Comparison of ENCODE assay signal across 8 cellular contexts in genomic region chr16:56317998-56318912, GRCh38.
DNase-seq lines count a peak whose midpoint lies in the region; ATAC-seq and TF ChIP-seq lines count a peak whose summit lies in the region.

No MANE protein-coding gene starts in this region.

- no peak overlapping the region for H3K4me3 Mint-ChIP-seq in MCF 10A (ENCODE audit: unreplicated experiment)

- H3K4me2 ChIP-seq in skeletal muscle satellite cell (ENCODE audit: low read length) = peak overlapping the region; percentile 85

- POLR2A ChIA-PET in MCF 10A (lab: Yijun Ruan, JAX) = interaction anchor here (0.6 to 1.6 kb wide), 3 partner anchors 278 to 375 kb away, joined by 3 to 5 read pairs (median 4); no protein-coding TSS in a partner anchor

- peaks cover 30% of the 10 kb centered on the region for H3K27me3 Mint-ChIP-seq in MCF 10A (ENCODE audit: insufficient read depth, unreplicated experiment)

- H3K9me3 Mint-ChIP-seq in MCF 10A (ENCODE audit: unreplicated experiment) = no peaks in the 10 kb centered on the region

- H3K4me1 Mint-ChIP-seq in MCF 10A (ENCODE audit: insufficient read depth, unreplicated experiment) = no peaks in the 10 kb centered on the region

- no peaks in the 10 kb centered on the region for H3K9me3 ChIP-seq in WERI-Rb-1 (ENCODE audit: severe bottlenecking)
- H3K9me3 ChIP-seq in iPS-18a (ENCODE audit: control insufficient read depth, low read depth, low read length) = no peaks in the 10 kb centered on the region
- H3K9me3 ChIP-seq in skeletal muscle satellite cell (replicated peaks; ENCODE audit: low read length) = no peaks in the 10 kb centered on the region

- intact Hi-C loops in MCF 10A (cut with micrococcal nuclease) = loop anchor here (1.0 to 10.0 kb wide), 6 partner anchors 126 to 853 kb away; partner anchors contain the start of gene GNAO1

- H3K36me3 ChIP-seq in WERI-Rb-1 (no peaks in the 10 kb centered on the region; the same call in 1 of the 2 replicates), iPS-18a (ENCODE audit: control insufficient read depth, low read depth, low read length) (no peaks in the 10 kb centered on the region), skeletal muscle satellite cell (ENCODE audit: insufficient read depth, low read length) (no peaks in the 10 kb centered on the region)

- H3K27ac ChIP-seq in WERI-Rb-1 (no peak overlapping the region; the same call in 1 of the 2 replicates), iPS-18a (ENCODE audit: low read length) (no peak overlapping the region)

- peak; percentile 95 for ATAC-seq in GM18498 (IDR thresholded peaks at IDR 0.05; ENCODE audit: unreplicated experiment)
- peak; percentile 96 for ATAC-seq in HG02759 (IDR thresholded peaks at IDR 0.05; ENCODE audit: unreplicated experiment)

- TF ChIP-seq CTCF in WERI-Rb-1 (IDR thresholded peaks at IDR 0.05; ENCODE audit: low read depth, low read length) (peak; percentile 93), MCF 10A (IDR thresholded peaks at IDR 0.05; ENCODE audit: unreplicated experiment) (peak; percentile 96)

- H3K4me3 ChIP-seq in WERI-Rb-1 (ENCODE audit: low read depth, low read length) (peak overlapping the region; percentile 26), iPS-18a (ENCODE audit: low read length) (peak overlapping the region; percentile 48), skeletal muscle satellite cell (ENCODE audit: low read length) (peak overlapping the region; percentile 61)

- DNase-seq in NCI-H1694 (lab: John Stamatoyannopoulos, UW) = peak; percentile 57
- DNase-seq in WERI-Rb-1 = peak; percentile 86
- peak; percentile 79 for DNase-seq in MCF 10A (ENCODE audit: unreplicated experiment)
- no peak for DNase-seq in OCI-M2 (lab: John Stamatoyannopoulos, UW; ENCODE audit: unreplicated experiment)

- peak overlapping the region; percentile 35 for H3K9ac ChIP-seq in iPS-18a (ENCODE audit: low read length)
- H3K9ac ChIP-seq in skeletal muscle satellite cell (ENCODE audit: low read depth, low read length) = peak overlapping the region; percentile 60

- CTCF ChIA-PET in MCF 10A (lab: Yijun Ruan, JAX) = interaction anchor here (0.5 to 10.8 kb wide), 60 partner anchors 9 to 854 kb away, joined by 3 to 205 read pairs (median 4); partner anchors contain the start of gene GNAO1

- BruUV-seq in MCF 10A (replicated peaks; lab: Mats Ljungman, UMichigan) = no TSS peak

- no peaks in the 10 kb centered on the region for H3K4me1 ChIP-seq in iPS-18a (ENCODE audit: control insufficient read depth, low read depth, low read length)
- peaks cover 4% of the 10 kb centered on the region for H3K4me1 ChIP-seq in skeletal muscle satellite cell (ENCODE audit: control insufficient read depth, insufficient read depth, low read length)

- no peaks in the 10 kb centered on the region for H3K36me3 Mint-ChIP-seq in MCF 10A (ENCODE audit: insufficient read depth, unreplicated experiment)

- H3K27ac Mint-ChIP-seq in MCF 10A (ENCODE audit: low read depth, unreplicated experiment) = no peak overlapping the region

- H3K27me3 ChIP-seq in WERI-Rb-1 (ENCODE audit: insufficient read depth, low read depth, severe bottlenecking) = no peaks in the 10 kb centered on the region
- no peaks in the 10 kb centered on the region for H3K27me3 ChIP-seq in iPS-18a (ENCODE audit: control insufficient read depth, insufficient read depth, low read length)
- peaks cover 35% of the 10 kb centered on the region for H3K27me3 ChIP-seq in skeletal muscle satellite cell (ENCODE audit: control insufficient read depth, insufficient read depth, low read length)
